Comparison of ENCODE assay signal across 1 cellular context in the genomic region with DNA sequence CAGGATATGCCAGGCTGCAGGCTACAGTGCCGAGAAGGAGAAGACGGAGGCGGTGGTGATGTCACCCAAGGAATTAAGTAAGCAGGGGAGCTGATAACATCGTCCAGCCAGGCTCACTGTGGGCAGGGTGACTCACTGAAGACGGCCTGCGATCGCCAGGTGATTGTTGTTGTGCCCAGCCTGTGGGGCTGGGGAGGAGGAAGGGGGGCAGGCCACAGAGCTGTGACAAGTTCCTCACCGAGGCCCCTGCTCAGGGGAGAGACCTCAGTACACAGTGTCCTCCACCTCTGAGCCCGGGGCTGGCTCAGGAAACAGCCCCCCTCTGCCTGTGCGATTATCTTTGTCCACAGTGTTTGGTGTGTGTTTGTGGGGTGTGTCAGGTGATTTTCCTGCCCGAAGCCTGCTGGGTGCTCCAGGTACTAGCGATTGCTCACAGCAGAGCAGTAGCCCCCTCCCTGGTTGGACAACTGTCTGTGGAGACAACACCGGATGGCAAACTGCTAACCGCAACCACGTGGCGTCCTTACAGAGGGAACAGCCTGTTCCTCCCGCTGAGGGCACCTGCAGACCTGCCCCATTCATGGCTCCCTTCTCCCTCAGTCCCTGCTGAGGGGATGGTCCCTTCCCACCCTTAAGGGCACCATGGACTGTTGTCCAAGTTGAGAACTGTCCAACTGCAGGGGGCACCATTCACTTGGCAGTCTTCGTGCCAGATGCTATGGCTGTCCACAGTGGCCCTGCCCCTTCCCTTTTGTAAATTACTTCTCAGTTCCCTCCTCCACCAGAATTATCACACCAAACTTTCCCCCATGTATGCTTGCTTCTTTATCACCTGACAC.
TF ChIP-seq lines count a peak whose summit lies in the region.

No MANE protein-coding gene starts in this region.

TF ChIP-seq in HEK293, 187 proteins besides CTCF, POLR2A, EP300 and RAD21 (continued from another document and continues in another):
- TF ChIP-seq, protein P1, sequence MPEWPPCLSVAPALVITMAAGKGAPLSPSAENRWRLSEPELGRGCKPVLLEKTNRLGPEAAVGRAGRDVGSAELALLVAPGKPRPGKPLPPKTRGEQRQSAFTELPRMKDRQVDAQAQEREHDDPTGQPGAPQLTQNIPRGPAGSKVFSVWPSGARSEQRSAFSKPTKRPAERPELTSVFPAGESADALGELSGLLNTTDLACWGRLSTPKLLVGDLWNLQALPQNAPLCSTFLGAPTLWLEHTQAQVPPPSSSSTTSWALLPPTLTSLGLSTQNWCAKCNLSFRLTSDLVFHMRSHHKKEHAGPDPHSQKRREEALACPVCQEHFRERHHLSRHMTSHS (tag by site-specific recombination; IDR thresholded peaks at IDR 0.05): no peak
- TF ChIP-seq, protein P2, sequence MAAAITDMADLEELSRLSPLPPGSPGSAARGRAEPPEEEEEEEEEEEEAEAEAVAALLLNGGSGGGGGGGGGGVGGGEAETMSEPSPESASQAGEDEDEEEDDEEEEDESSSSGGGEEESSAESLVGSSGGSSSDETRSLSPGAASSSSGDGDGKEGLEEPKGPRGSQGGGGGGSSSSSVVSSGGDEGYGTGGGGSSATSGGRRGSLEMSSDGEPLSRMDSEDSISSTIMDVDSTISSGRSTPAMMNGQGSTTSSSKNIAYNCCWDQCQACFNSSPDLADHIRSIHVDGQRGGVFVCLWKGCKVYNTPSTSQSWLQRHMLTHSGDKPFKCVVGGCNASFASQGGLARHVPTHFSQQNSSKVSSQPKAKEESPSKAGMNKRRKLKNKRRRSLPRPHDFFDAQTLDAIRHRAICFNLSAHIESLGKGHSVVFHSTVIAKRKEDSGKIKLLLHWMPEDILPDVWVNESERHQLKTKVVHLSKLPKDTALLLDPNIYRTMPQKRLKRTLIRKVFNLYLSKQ (tag by site-specific recombination; IDR thresholded peaks at IDR 0.05; ENCODE audit: borderline replicate concordance): no peak
- TF ChIP-seq PRDM10 (tag by site-specific recombination; IDR thresholded peaks at IDR 0.05) (0 out of 2 replicates have a peak, but pooled peaks have one; percentile 35), PRDM4 (tag by site-specific recombination; IDR thresholded peaks at IDR 0.05) (no peak), ZNF785 (tag by site-specific recombination; IDR thresholded peaks at IDR 0.05) (no peak), ZNF571 (tag by site-specific recombination; IDR thresholded peaks at IDR 0.05) (no peak), INSM2 (tag by site-specific recombination; IDR thresholded peaks at IDR 0.05) (no peak), ZNF266 (tag by site-specific recombination; IDR thresholded peaks at IDR 0.05; ENCODE audit: low read depth) (no peak), ZNF701 (tag by site-specific recombination; IDR thresholded peaks at IDR 0.05) (no peak), ZNF292 (tag by site-specific recombination; IDR thresholded peaks at IDR 0.05; ENCODE audit: borderline replicate concordance, low read depth) (no peak), ZNF155 (tag by site-specific recombination; IDR thresholded peaks at IDR 0.05) (no peak), ZNF335 (tag by site-specific recombination; conservative IDR thresholded peaks at IDR 0.05) (0 out of 2 replicates have a peak, but pooled peaks have one; percentile 16), ZNF26 (tag by site-specific recombination; IDR thresholded peaks at IDR 0.05) (no peak), ZNF549 (tag by site-specific recombination; IDR thresholded peaks at IDR 0.05) (no peak), YY2 (tag by site-specific recombination; IDR thresholded peaks at IDR 0.05) (no peak), ZNF654 (tag by site-specific recombination; IDR thresholded peaks at IDR 0.05; ENCODE audit: low read depth) (no peak; the same call in 1 of the 2 replicates), ZNF341 (tag by site-specific recombination; IDR thresholded peaks at IDR 0.05; ENCODE audit: low read depth) (peak; percentile 46; the same call in 1 of the 2 replicates), KLF16 (tag by site-specific recombination; IDR thresholded peaks at IDR 0.05) (no peak), ZNF23 (tag by site-specific recombination; IDR thresholded peaks at IDR 0.05; ENCODE audit: borderline replicate concordance) (no peak; the same call in 1 of the 2 replicates), ZNF114 (tag by site-specific recombination; IDR thresholded peaks at IDR 0.05) (no peak), ZNF514 (tag by site-specific recombination; IDR thresholded peaks at IDR 0.05) (no peak), ZNF707 (tag by site-specific recombination; IDR thresholded peaks at IDR 0.05) (no peak), ZNF433 (tag by site-specific recombination; IDR thresholded peaks at IDR 0.05; ENCODE audit: low read depth) (no peak), ZNF791 (tag by site-specific recombination; IDR thresholded peaks at IDR 0.05) (no peak), ZNF529 (tag by site-specific recombination; IDR thresholded peaks at IDR 0.05; ENCODE audit: insufficient replicate concordance) (no peak), SALL2 (tag by site-specific recombination; IDR thresholded peaks at IDR 0.05; ENCODE audit: borderline replicate concordance) (no peak), ZNF521 (tag by site-specific recombination; IDR thresholded peaks at IDR 0.05) (no peak)
- TF ChIP-seq, protein P3, sequence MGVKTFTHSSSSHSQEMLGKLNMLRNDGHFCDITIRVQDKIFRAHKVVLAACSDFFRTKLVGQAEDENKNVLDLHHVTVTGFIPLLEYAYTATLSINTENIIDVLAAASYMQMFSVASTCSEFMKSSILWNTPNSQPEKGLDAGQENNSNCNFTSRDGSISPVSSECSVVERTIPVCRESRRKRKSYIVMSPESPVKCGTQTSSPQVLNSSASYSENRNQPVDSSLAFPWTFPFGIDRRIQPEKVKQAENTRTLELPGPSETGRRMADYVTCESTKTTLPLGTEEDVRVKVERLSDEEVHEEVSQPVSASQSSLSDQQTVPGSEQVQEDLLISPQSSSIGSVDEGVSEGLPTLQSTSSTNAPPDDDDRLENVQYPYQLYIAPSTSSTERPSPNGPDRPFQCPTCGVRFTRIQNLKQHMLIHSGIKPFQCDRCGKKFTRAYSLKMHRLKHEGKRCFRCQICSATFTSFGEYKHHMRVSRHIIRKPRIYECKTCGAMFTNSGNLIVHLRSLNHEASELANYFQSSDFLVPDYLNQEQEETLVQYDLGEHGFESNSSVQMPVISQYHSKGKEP (tag by site-specific recombination; IDR thresholded peaks at IDR 0.05): no peak
- TF ChIP-seq, protein P4, sequence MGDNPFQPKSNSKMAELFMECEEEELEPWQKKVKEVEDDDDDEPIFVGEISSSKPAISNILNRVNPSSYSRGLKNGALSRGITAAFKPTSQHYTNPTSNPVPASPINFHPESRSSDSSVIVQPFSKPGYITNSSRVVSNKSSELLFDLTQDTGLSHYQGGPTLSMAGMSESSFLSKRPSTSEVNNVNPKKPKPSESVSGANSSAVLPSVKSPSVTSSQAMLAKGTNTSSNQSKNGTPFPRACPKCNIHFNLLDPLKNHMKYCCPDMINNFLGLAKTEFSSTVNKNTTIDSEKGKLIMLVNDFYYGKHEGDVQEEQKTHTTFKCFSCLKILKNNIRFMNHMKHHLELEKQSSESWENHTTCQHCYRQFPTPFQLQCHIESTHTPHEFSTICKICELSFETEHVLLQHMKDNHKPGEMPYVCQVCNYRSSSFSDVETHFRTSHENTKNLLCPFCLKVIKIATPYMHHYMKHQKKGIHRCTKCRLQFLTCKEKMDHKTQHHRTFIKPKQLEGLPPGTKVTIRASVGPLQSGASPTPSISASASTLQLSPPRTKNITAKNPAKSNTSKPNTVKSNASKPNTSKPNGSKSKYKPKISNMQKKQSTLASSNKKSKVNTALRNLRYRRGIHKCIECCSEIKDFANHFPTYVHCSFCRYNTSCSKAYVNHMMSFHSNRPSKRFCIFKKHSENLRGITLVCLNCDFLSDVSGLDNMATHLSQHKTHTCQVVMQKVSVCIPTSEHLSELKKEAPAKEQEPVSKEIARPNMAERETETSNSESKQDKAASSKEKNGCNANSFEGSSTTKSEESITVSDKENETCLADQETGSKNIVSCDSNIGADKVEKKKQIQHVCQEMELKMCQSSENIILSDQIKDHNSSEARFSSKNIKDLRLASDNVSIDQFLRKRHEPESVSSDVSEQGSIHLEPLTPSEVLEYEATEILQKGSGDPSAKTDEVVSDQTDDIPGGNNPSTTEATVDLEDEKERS (tag by site-specific recombination; IDR thresholded peaks at IDR 0.05): no peak
- TF ChIP-seq, protein P5, sequence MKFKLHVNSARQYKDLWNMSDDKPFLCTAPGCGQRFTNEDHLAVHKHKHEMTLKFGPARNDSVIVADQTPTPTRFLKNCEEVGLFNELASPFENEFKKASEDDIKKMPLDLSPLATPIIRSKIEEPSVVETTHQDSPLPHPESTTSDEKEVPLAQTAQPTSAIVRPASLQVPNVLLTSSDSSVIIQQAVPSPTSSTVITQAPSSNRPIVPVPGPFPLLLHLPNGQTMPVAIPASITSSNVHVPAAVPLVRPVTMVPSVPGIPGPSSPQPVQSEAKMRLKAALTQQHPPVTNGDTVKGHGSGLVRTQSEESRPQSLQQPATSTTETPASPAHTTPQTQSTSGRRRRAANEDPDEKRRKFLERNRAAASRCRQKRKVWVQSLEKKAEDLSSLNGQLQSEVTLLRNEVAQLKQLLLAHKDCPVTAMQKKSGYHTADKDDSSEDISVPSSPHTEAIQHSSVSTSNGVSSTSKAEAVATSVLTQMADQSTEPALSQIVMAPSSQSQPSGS (tag by site-specific recombination; IDR thresholded peaks at IDR 0.05; ENCODE audit: low read depth): peak; percentile 58
- TF ChIP-seq, protein P6, sequence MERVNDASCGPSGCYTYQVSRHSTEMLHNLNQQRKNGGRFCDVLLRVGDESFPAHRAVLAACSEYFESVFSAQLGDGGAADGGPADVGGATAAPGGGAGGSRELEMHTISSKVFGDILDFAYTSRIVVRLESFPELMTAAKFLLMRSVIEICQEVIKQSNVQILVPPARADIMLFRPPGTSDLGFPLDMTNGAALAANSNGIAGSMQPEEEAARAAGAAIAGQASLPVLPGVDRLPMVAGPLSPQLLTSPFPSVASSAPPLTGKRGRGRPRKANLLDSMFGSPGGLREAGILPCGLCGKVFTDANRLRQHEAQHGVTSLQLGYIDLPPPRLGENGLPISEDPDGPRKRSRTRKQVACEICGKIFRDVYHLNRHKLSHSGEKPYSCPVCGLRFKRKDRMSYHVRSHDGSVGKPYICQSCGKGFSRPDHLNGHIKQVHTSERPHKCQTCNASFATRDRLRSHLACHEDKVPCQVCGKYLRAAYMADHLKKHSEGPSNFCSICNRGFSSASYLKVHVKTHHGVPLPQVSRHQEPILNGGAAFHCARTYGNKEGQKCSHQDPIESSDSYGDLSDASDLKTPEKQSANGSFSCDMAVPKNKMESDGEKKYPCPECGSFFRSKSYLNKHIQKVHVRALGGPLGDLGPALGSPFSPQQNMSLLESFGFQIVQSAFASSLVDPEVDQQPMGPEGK (tag by site-specific recombination; IDR thresholded peaks at IDR 0.05): peak; percentile 66
